Comparison of ENCODE assay signal across 10 cellular contexts in genomic region chr6:134216304-134217029, GRCh38.
DNase-seq lines count a peak whose midpoint lies in the region; ATAC-seq and TF ChIP-seq lines count a peak whose summit lies in the region.
"Had no signal": no experiment of that assay in that cellular context is flagged by ENCODE, and none has a peak within 500 bp of the region (broad histone marks: within the 10 kb centered on the region; RNA-seq: fewer than 3 reads in every experiment).

No MANE protein-coding gene starts in this region.

- H3K36me3 ChIP-seq in DOHH2 (ENCODE audit: control insufficient read depth, low read length) (peaks cover 9% of the 10 kb centered on the region), mucosa of descending colon (ENCODE audit: low read depth) (no peaks in the 10 kb centered on the region)

- H3K27me3 ChIP-seq in DOHH2 (ENCODE audit: control insufficient read depth, low read length), result no peaks in the 10 kb centered on the region

- no peaks in the 10 kb centered on the region for H3K27me3 Mint-ChIP-seq in T-helper 17 cell

- H3K9me2 ChIP-seq in DOHH2 (replicated peaks; ENCODE audit: control insufficient read depth, low read length), result no peaks in the 10 kb centered on the region

- H3K4me1 ChIP-seq in DOHH2 (ENCODE audit: control insufficient read depth, low read length) (peaks cover 60% of the 10 kb centered on the region), mucosa of descending colon (ENCODE audit: low read depth) (no peaks in the 10 kb centered on the region)

- H3K4me2 ChIP-seq in DOHH2 (ENCODE audit: low read length), result peak overlapping the region; percentile 38

- H3K9me3 ChIP-seq in DOHH2 (ENCODE audit: control insufficient read depth, insufficient read depth, low read length) (no peaks in the 10 kb centered on the region), T-helper 17 cell (ENCODE audit: control insufficient read depth, low read length, poor library complexity, severe bottlenecking) (no peaks in the 10 kb centered on the region), mucosa of descending colon (no peaks in the 10 kb centered on the region)

- peak overlapping the region; percentile 0 for H3K27ac Mint-ChIP-seq in T-helper 17 cell
- H3K27ac Mint-ChIP-seq: natural killer cell had no signal

- peaks cover 8% of the 10 kb centered on the region for H3F3A ChIP-seq in DOHH2 (ENCODE audit: control insufficient read depth, insufficient read depth)

- ATAC-seq in HG03342 (IDR thresholded peaks at IDR 0.05; ENCODE audit: unreplicated experiment) (peak; percentile 64), T-helper 17 cell (no peak), mucosa of descending colon (peak; percentile 18), Right ventricle myocardium superior (ENCODE audit: poor library complexity) (no peak), GM18861 (IDR thresholded peaks at IDR 0.05; ENCODE audit: unreplicated experiment) (no peak)

- no peaks in the 10 kb centered on the region for H3K79me2 ChIP-seq in DOHH2 (ENCODE audit: control insufficient read depth, low read length)

- peak overlapping the region; percentile 19 for H3K4me3 ChIP-seq in DOHH2 (ENCODE audit: low read length)
- no peak overlapping the region for H3K4me3 ChIP-seq in mucosa of descending colon

- TF ChIP-seq CTCF in DOHH2 (IDR thresholded peaks at IDR 0.05; ENCODE audit: low read depth, low read length, poor library complexity, severe bottlenecking) (no peak), mucosa of descending colon (IDR thresholded peaks at IDR 0.05) (no peak)

- no peak for DNase-seq in T-helper 17 cell
- no peak for DNase-seq in mucosa of descending colon
- DNase-seq in NK-92 treated with Interleukin-12 subunit alpha and Interleukin-12 subunit beta, amount 100 ng/mL, for 24 hours (lab: John Stamatoyannopoulos, UW), result no peak
- no peak for DNase-seq in Right ventricle myocardium superior
- no peak for DNase-seq in DMS79 treated with DMSO at 0.1 percent for 48 hours (lab: John Stamatoyannopoulos, UW)
- DNase-seq: amygdala, natural killer cell had no signal

- no peak overlapping the region for H3K4me3 Mint-ChIP-seq in T-helper 17 cell
- H3K4me3 Mint-ChIP-seq: natural killer cell had no signal

- no peaks in the 10 kb centered on the region for H3K4me1 Mint-ChIP-seq in T-helper 17 cell
- H3K4me1 Mint-ChIP-seq: natural killer cell had no signal

- H4K20me1 ChIP-seq in DOHH2 (ENCODE audit: control insufficient read depth, insufficient read depth, low read depth, low read length), result no peaks in the 10 kb centered on the region

- intact Hi-C loops in mucosa of descending colon (cut with DNase I, micrococcal nuclease) (no loop called here), Right ventricle myocardium superior (cut with DNase I) (no loop called here)

- no peaks in the 10 kb centered on the region for H3K36me3 Mint-ChIP-seq in T-helper 17 cell (ENCODE audit: low read depth)
- H3K36me3 Mint-ChIP-seq: natural killer cell had no signal

- peak overlapping the region; percentile 73 for H3K27ac ChIP-seq in DOHH2 (ENCODE audit: low read depth, low read length)

Comparison
In these comparisons a context has a peak if more than half of its experiments do, and no peak if none do; other contexts are left out.
1. ATAC-seq: peak in HG03342 (single experiment) and mucosa of descending colon (single experiment); none in T-helper 17 cell (single experiment), Right ventricle myocardium superior (single experiment) and GM18861 (single experiment).